In genomic region chr3:167732313-167733065, GRCh38 we compare ENCODE assay signal across 1 cellular context.
TF ChIP-seq lines count a peak whose summit lies in the region.

No MANE protein-coding gene starts in this region.

TF ChIP-seq in K562, 482 proteins besides CTCF, POLR2A, EP300 and RAD21 (continued from another document and continues in another):
- no peak for TF ChIP-seq MBD1 (CRISPR knock-in tag; IDR thresholded peaks at IDR 0.05)
- TF ChIP-seq SRSF9 (IDR thresholded peaks at IDR 0.05; ENCODE audit: borderline replicate concordance, low read depth, low read length): no peak
- no peak for TF ChIP-seq ZBTB1 (CRISPR knock-in tag; IDR thresholded peaks at IDR 0.05; ENCODE audit: borderline replicate concordance, low read depth)
- no peak for TF ChIP-seq HNRNPK (IDR thresholded peaks at IDR 0.05; ENCODE audit: low read depth, low read length, poor library complexity, severe bottlenecking)
- TF ChIP-seq RAD51 (IDR thresholded peaks at IDR 0.05; ENCODE audit: borderline replicate concordance, low read depth): peak; percentile 54; the same call in 1 of the 2 replicates
- TF ChIP-seq POLR2G (IDR thresholded peaks at IDR 0.05; ENCODE audit: low read depth, low read length): no peak
- no peak for TF ChIP-seq L3MBTL2 (IDR thresholded peaks at IDR 0.05)
- no peak for TF ChIP-seq TAF1 (IDR thresholded peaks at IDR 0.05; ENCODE audit: control insufficient read depth, extremely low read depth, insufficient read depth, low read length, severe bottlenecking)
- 0 out of 2 replicates have a peak, but pooled peaks have one; percentile 28 for TF ChIP-seq FOSL1 (tag; conservative IDR thresholded peaks at IDR 0.05)
- TF ChIP-seq MAZ (CRISPR knock-in tag; conservative IDR thresholded peaks at IDR 0.05 in 1 of 2, IDR thresholded peaks at IDR 0.05 in 1 of 2): no peak
- TF ChIP-seq MEF2D (tag; conservative IDR thresholded peaks at IDR 0.05; ENCODE audit: low read depth): no peak
- no peak for TF ChIP-seq ZNF76 (CRISPR knock-in tag; IDR thresholded peaks at IDR 0.05; ENCODE audit: borderline replicate concordance)
- peak in 1 of 2 experiments; percentile 83; a peak in 2 of 4 replicates for TF ChIP-seq HDAC1 (IDR thresholded peaks at IDR 0.05)
- peak; percentile 16 for TF ChIP-seq RBBP5 (IDR thresholded peaks at IDR 0.05; ENCODE audit: borderline replicate concordance, insufficient read depth, low read length, poor library complexity, severe bottlenecking)
- no peak for TF ChIP-seq JUND (IDR thresholded peaks at IDR 0.05; ENCODE audit: borderline replicate concordance, low read depth, low read length)
- no peak for TF ChIP-seq JUND (tag; IDR thresholded peaks at IDR 0.05; ENCODE audit: borderline replicate concordance, low read depth, low read length)
- no peak for TF ChIP-seq ZNF445 (CRISPR knock-in tag; IDR thresholded peaks at IDR 0.05; ENCODE audit: low read depth)
- no peak for TF ChIP-seq NR2C2 (CRISPR knock-in tag; IDR thresholded peaks at IDR 0.05)
- peak; percentile 50 for TF ChIP-seq NR2C2 (tag; IDR thresholded peaks at IDR 0.05)
- TF ChIP-seq FOXJ2 (tag; IDR thresholded peaks at IDR 0.05): no peak
- TF ChIP-seq FOXO4 (CRISPR knock-in tag; IDR thresholded peaks at IDR 0.05): no peak
- no peak for TF ChIP-seq TFAM (CRISPR knock-in tag; conservative IDR thresholded peaks at IDR 0.05)
- TF ChIP-seq ZNF384 (IDR thresholded peaks at IDR 0.05; ENCODE audit: low read depth, low read length): no peak
- TF ChIP-seq BHLHE40 (IDR thresholded peaks at IDR 0.05; ENCODE audit: low read length): peak; percentile 56; the same call in 1 of the 2 replicates
- TF ChIP-seq CTBP1 (IDR thresholded peaks at IDR 0.05; ENCODE audit: borderline replicate concordance): no peak
- TF ChIP-seq, protein P1, sequence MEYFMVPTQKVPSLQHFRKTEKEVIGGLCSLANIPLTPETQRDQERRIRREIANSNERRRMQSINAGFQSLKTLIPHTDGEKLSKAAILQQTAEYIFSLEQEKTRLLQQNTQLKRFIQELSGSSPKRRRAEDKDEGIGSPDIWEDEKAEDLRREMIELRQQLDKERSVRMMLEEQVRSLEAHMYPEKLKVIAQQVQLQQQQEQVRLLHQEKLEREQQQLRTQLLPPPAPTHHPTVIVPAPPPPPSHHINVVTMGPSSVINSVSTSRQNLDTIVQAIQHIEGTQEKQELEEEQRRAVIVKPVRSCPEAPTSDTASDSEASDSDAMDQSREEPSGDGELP (CRISPR knock-in tag; IDR thresholded peaks at IDR 0.05; ENCODE audit: borderline replicate concordance): no peak
- TF ChIP-seq PCBP2 (IDR thresholded peaks at IDR 0.05; ENCODE audit: low read depth, low read length, poor library complexity, severe bottlenecking): no peak
- TF ChIP-seq, protein P2, sequence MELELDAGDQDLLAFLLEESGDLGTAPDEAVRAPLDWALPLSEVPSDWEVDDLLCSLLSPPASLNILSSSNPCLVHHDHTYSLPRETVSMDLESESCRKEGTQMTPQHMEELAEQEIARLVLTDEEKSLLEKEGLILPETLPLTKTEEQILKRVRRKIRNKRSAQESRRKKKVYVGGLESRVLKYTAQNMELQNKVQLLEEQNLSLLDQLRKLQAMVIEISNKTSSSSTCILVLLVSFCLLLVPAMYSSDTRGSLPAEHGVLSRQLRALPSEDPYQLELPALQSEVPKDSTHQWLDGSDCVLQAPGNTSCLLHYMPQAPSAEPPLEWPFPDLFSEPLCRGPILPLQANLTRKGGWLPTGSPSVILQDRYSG (tag; conservative IDR thresholded peaks at IDR 0.05; ENCODE audit: low read depth): no peak
- peak; percentile 61 for TF ChIP-seq SAP30 (IDR thresholded peaks at IDR 0.05; ENCODE audit: borderline replicate concordance, insufficient read depth, low read depth, low read length, poor library complexity, severe bottlenecking)
- no peak for TF ChIP-seq MLX (CRISPR knock-in tag; conservative IDR thresholded peaks at IDR 0.05)
- no peak for TF ChIP-seq ZC3H8 (IDR thresholded peaks at IDR 0.05)
- TF ChIP-seq FOXK1 (CRISPR knock-in tag; IDR thresholded peaks at IDR 0.05; ENCODE audit: borderline replicate concordance): no peak
- no peak for TF ChIP-seq NR3C1 (CRISPR knock-in tag; IDR thresholded peaks at IDR 0.05)
- TF ChIP-seq E2F1 (CRISPR knock-in tag; IDR thresholded peaks at IDR 0.05): no peak
- TF ChIP-seq ETV5 (CRISPR knock-in tag; IDR thresholded peaks at IDR 0.05; ENCODE audit: low read depth): no peak
- TF ChIP-seq FOXJ3 (CRISPR knock-in tag; IDR thresholded peaks at IDR 0.05): no peak
- TF ChIP-seq MYC (IDR thresholded peaks at IDR 0.05; ENCODE audit: low read depth, low read length): peak; percentile 22; the same call in 1 of the 2 replicates
- no peak for TF ChIP-seq MYC (CRISPR knock-in tag; IDR thresholded peaks at IDR 0.05; ENCODE audit: borderline replicate concordance, low read depth)
- TF ChIP-seq FOXM1 (IDR thresholded peaks at IDR 0.05; ENCODE audit: low read depth): peak; percentile 12; the same call in 1 of the 2 replicates
- no peak for TF ChIP-seq FOXM1 (CRISPR knock-in tag; IDR thresholded peaks at IDR 0.05; ENCODE audit: low read depth)
- TF ChIP-seq EP400 (IDR thresholded peaks at IDR 0.05): peak; percentile 21; the same call in 1 of the 2 replicates
- no peak for TF ChIP-seq ARHGAP35 (IDR thresholded peaks at IDR 0.05; ENCODE audit: partially characterized antibody)
- no peak for TF ChIP-seq ZNF655 (CRISPR knock-in tag; IDR thresholded peaks at IDR 0.05)
- 0 out of 4 replicates have a peak, but pooled peaks of 1 of the 2 experiments have one; percentile 4 for TF ChIP-seq FOXA3 (CRISPR knock-in tag; conservative IDR thresholded peaks at IDR 0.05 in 1 of 2, IDR thresholded peaks at IDR 0.05 in 1 of 2)
- 0 out of 2 replicates have a peak, but pooled peaks have one; percentile 17 for TF ChIP-seq RBFOX2 (IDR thresholded peaks at IDR 0.05; ENCODE audit: low read depth, low read length)
- TF ChIP-seq SIN3A (IDR thresholded peaks at IDR 0.05; ENCODE audit: borderline replicate concordance in 2 of 2, control insufficient read depth in 1 of 2, low read depth in 2 of 2, low read length in 2 of 2): 0 out of 4 replicates have a peak, but pooled peaks of 1 of the 2 experiments have one; percentile 36
- TF ChIP-seq NR1H2 (CRISPR knock-in tag; IDR thresholded peaks at IDR 0.05): no peak
- no peak for TF ChIP-seq PRMT5 (CRISPR knock-in tag; IDR thresholded peaks at IDR 0.05)
- TF ChIP-seq MCM5 (IDR thresholded peaks at IDR 0.05; ENCODE audit: low read depth): no peak
- TF ChIP-seq SIRT6 (IDR thresholded peaks at IDR 0.05; ENCODE audit: low read depth, low read length): no peak
- TF ChIP-seq, protein P3, sequence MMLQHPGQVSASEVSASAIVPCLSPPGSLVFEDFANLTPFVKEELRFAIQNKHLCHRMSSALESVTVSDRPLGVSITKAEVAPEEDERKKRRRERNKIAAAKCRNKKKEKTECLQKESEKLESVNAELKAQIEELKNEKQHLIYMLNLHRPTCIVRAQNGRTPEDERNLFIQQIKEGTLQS (IDR thresholded peaks at IDR 0.05): peak; percentile 50
- TF ChIP-seq, protein P3 (CRISPR knock-in tag; conservative IDR thresholded peaks at IDR 0.05): no peak
- TF ChIP-seq CAMTA2 (CRISPR knock-in tag; conservative IDR thresholded peaks at IDR 0.05): no peak
- no peak for TF ChIP-seq CGGBP1 (CRISPR knock-in tag; IDR thresholded peaks at IDR 0.05)
- no peak for TF ChIP-seq CHD4 (IDR thresholded peaks at IDR 0.05; ENCODE audit: insufficient read depth, insufficient replicate concordance, low read depth, low read length, poor library complexity, severe bottlenecking)
- no peak for TF ChIP-seq ZNF143 (CRISPR knock-in tag; IDR thresholded peaks at IDR 0.05)
- peak; percentile 39 for TF ChIP-seq ARID1B (IDR thresholded peaks at IDR 0.05)
- no peak for TF ChIP-seq RBM14 (IDR thresholded peaks at IDR 0.05; ENCODE audit: borderline replicate concordance, insufficient read depth, low read depth, low read length)
- no peak for TF ChIP-seq PHF20 (IDR thresholded peaks at IDR 0.05; ENCODE audit: partially characterized antibody)
- TF ChIP-seq ZFP1 (CRISPR knock-in tag; IDR thresholded peaks at IDR 0.05): no peak
- no peak for TF ChIP-seq PBX2 (CRISPR knock-in tag; IDR thresholded peaks at IDR 0.05; ENCODE audit: low read depth)
- TF ChIP-seq PBX2 (tag; conservative IDR thresholded peaks at IDR 0.05; ENCODE audit: low read depth): no peak
- no peak for TF ChIP-seq CHCHD3 (CRISPR knock-in tag; IDR thresholded peaks at IDR 0.05)
- TF ChIP-seq DPF2 (IDR thresholded peaks at IDR 0.05): 0 out of 2 replicates have a peak, but pooled peaks have one; percentile 12
